10 cellular contexts compared by ENCODE assay signal in the genomic region with DNA sequence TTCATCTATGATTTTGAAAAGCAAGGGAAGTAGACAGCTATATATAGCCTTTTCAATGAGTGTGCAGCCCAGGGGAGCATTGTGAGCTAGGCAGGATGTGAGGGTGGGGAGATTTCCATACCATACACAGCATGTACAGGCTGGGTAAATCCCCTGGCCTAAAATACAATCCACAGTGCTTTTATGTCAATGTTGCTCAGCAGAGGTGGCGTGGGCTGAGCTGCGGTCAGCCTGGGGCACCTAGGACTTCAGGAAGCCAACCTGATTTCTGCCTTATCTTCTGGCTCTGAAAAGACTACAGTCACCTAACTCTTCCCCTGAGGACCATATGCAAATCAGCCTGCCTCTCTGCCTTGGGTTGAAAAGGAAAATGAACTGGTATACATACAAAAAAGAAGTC. TPM values are rescaled to one million over a fixed set of nuclear protein-coding genes. Genes with fewer than 3 reads are reported as not detected.
DNase-seq lines count a peak whose midpoint lies in the region; ATAC-seq, FAIRE-seq and TF ChIP-seq lines count a peak whose summit lies in the region.
"Had no signal": no experiment of that assay in that cellular context is flagged by ENCODE, and none has a peak within 500 bp of the region (broad histone marks: within the 10 kb centered on the region; RNA-seq: fewer than 3 reads in every experiment).

No MANE protein-coding gene starts in this region.

- peaks cover 87% of the 10 kb centered on the region for H3K4me1 Mint-ChIP-seq in activated naive CD4-positive, alpha-beta T cell treated with anti-CD3 and anti-CD28 coated beads, Interleukin-2, amount 50 U/mL, for 24 hours

- ATAC-seq in GM21723 (IDR thresholded peaks at IDR 0.05; ENCODE audit: unreplicated experiment) (peak; percentile 99), left ventricle myocardium superior (no peak)

- peak overlapping the region; percentile 70 for H3K4me3 Mint-ChIP-seq in activated naive CD4-positive, alpha-beta T cell treated with anti-CD3 and anti-CD28 coated beads, Interleukin-2, amount 50 U/mL, for 24 hours

- no peaks in the 10 kb centered on the region for H3K9me3 ChIP-seq in OCI-LY3 (ENCODE audit: insufficient read depth, low read length)
- H3K9me3 ChIP-seq: right lobe of liver had no signal

- no peaks in the 10 kb centered on the region for H3K27me3 Mint-ChIP-seq in activated naive CD4-positive, alpha-beta T cell treated with anti-CD3 and anti-CD28 coated beads, Interleukin-2, amount 50 U/mL, for 24 hours

- H3K27ac ChIP-seq in OCI-LY3 (ENCODE audit: low read length): no peak overlapping the region
- H3K27ac ChIP-seq: C4-2B, right lobe of liver had no signal

- no peak for TF ChIP-seq CTCF in OCI-LY3 (IDR thresholded peaks at IDR 0.05; ENCODE audit: low read depth, low read length)
- TF ChIP-seq CTCF in D721Med (IDR thresholded peaks at IDR 0.05; ENCODE audit: insufficient read depth, missing control alignments): no peak

- H3K79me2 ChIP-seq in OCI-LY3 (ENCODE audit: low read length): no peaks in the 10 kb centered on the region

- H3K9me3 Mint-ChIP-seq in activated naive CD4-positive, alpha-beta T cell treated with anti-CD3 and anti-CD28 coated beads, Interleukin-2, amount 50 U/mL, for 24 hours: peaks cover 10% of the 10 kb centered on the region

- H3K4me2 ChIP-seq in OCI-LY3 (ENCODE audit: low read length): peak overlapping the region; percentile 35

- H3K9ac ChIP-seq in OCI-LY3 (ENCODE audit: low read length): no peak overlapping the region

- H3K36me3 ChIP-seq in OCI-LY3 (replicated peaks; ENCODE audit: low read depth, low read length): no peaks in the 10 kb centered on the region
- H3K36me3 ChIP-seq: right lobe of liver had no signal

- H3K27me3 ChIP-seq in OCI-LY3 (ENCODE audit: low read depth, low read length): peaks cover 3% of the 10 kb centered on the region; the same call in 1 of the 2 replicates
- H3K27me3 ChIP-seq: right lobe of liver had no signal

- peak overlapping the region; percentile 28; the same call in 1 of the 2 replicates for H3K4me3 ChIP-seq in OCI-LY3 (ENCODE audit: low read length)
- H3K4me3 ChIP-seq: right lobe of liver had no signal

- FAIRE-seq in D721Med (lab: Jason Lieb, UNC): no peak

- H3K36me3 Mint-ChIP-seq in activated naive CD4-positive, alpha-beta T cell treated with anti-CD3 and anti-CD28 coated beads, Interleukin-2, amount 50 U/mL, for 24 hours: peaks cover 2% of the 10 kb centered on the region

- intact Hi-C loops in left ventricle myocardium superior (cut with micrococcal nuclease): no loop called here

- H2AFZ ChIP-seq in OCI-LY3 (ENCODE audit: low read depth, low read length): no peak overlapping the region; the same call in 1 of the 2 replicates

- DNase-seq in COLO829 (ENCODE audit: low spot score) (peak; percentile 27), D721Med (ENCODE audit: insufficient read length, low spot score) (no peak), midbrain (lab: John Stamatoyannopoulos, UW) (no peak), left ventricle myocardium superior (no peak)
- DNase-seq in stimulated activated CD8-positive, alpha-beta memory T cell treated with anti-CD3 and anti-CD28 coated beads, Interleukin-7, amount 100 ng/mL, for 1 hour (ENCODE audit: low read depth in 2 of 2): peak; percentile 34 to 36
- DNase-seq: right lobe of liver had no signal

- peaks cover 9% of the 10 kb centered on the region for H3K4me1 ChIP-seq in OCI-LY3 (ENCODE audit: low read length)
- H3K4me1 ChIP-seq: right lobe of liver had no signal

- H4K20me1 ChIP-seq in OCI-LY3 (ENCODE audit: insufficient read depth, low read length): no peaks in the 10 kb centered on the region

- peak overlapping the region; percentile 95 for H3K27ac Mint-ChIP-seq in activated naive CD4-positive, alpha-beta T cell treated with anti-CD3 and anti-CD28 coated beads, Interleukin-2, amount 50 U/mL, for 24 hours

RNA-seq across cellular contexts. Expression of gene GARIN3, which starts 6.3 kb away (rescaled TPM):
- total RNA-seq in left ventricle myocardium superior: not detected
- total RNA-seq: right lobe of liver had no signal

RNA-seq across cellular contexts. Expression of gene ITK, which starts 8.2 kb away (rescaled TPM):
- 0.99 TPM for total RNA-seq in left ventricle myocardium superior

RNA-seq across cellular contexts. Expression of gene MED7, which starts 29.7 kb away (rescaled TPM):
- 10.2 TPM for total RNA-seq in left ventricle myocardium superior

Comparison
In these comparisons a context has a peak if more than half of its experiments do, and no peak if none do; other contexts are left out.
1. DNase-seq: peak in COLO829 (single experiment) and stimulated activated CD8-positive, alpha-beta memory T cell treated with anti-CD3 and anti-CD28 coated beads, Interleukin-7, amount 100 ng/mL, for 1 hour (2 of 2); none in D721Med (single experiment), midbrain (single experiment) and left ventricle myocardium superior (single experiment).